In genomic region chr1:31548899-31549806, GRCh38 we compare ENCODE assay signal across 8 cellular contexts. TPM values are rescaled to one million over a fixed set of nuclear protein-coding genes. Genes with fewer than 3 reads are reported as not detected.
DNase-seq lines count a peak whose midpoint lies in the region; ATAC-seq and TF ChIP-seq lines count a peak whose summit lies in the region.

No MANE protein-coding gene starts in this region.

- in situ Hi-C loops in GM23248 (cut with MboI): loop anchor here (25.0 kb wide), 1 partner anchor 362 kb away; no protein-coding TSS in a partner anchor

- TF ChIP-seq CTCF in RWPE2 (IDR thresholded peaks at IDR 0.05; ENCODE audit: poor library complexity, severe bottlenecking) (peak; percentile 95), neutrophil (IDR thresholded peaks at IDR 0.05) (peak; percentile 92)

- H4K20me1 ChIP-seq in GM23248 (ENCODE audit: insufficient read depth): no peaks in the 10 kb centered on the region

- H3K27me3 ChIP-seq in GM23248 (replicated peaks; ENCODE audit: insufficient read depth) (no peaks in the 10 kb centered on the region), RWPE2 (ENCODE audit: insufficient read depth, poor library complexity, severe bottlenecking) (no peaks in the 10 kb centered on the region), neutrophil (peaks cover 17% of the 10 kb centered on the region)

- H3K9me3 ChIP-seq in GM23248 (ENCODE audit: low read depth) (no peaks in the 10 kb centered on the region), RWPE2 (ENCODE audit: severe bottlenecking) (no peaks in the 10 kb centered on the region), neutrophil (no peaks in the 10 kb centered on the region)

- ATAC-seq in RWPE2 (ENCODE audit: low read depth): peak; percentile 92

- H3F3A ChIP-seq in GM23248 (ENCODE audit: insufficient read depth): peaks cover 22% of the 10 kb centered on the region

- peaks cover 13% of the 10 kb centered on the region for H3K4me1 ChIP-seq in GM23248 (ENCODE audit: insufficient read depth)
- H3K4me1 ChIP-seq in RWPE2 (ENCODE audit: insufficient read depth, poor library complexity, severe bottlenecking): peaks cover 17% of the 10 kb centered on the region
- peaks cover 9 to 11% of the 10 kb centered on the region in 2 experiments for H3K4me1 ChIP-seq in neutrophil (ENCODE audit: control insufficient read depth in 1 of 2, insufficient read depth in 1 of 2, low read depth in 1 of 2, low read length in 1 of 2)

- H3K27ac ChIP-seq in GM23248: peak overlapping the region; percentile 6
- peak overlapping the region; percentile 62 for H3K27ac ChIP-seq in RWPE2 (ENCODE audit: poor library complexity, severe bottlenecking)
- no peak overlapping the region for H3K27ac ChIP-seq in neutrophil

- WGBS in GM23248 (ENCODE audit: low coverage in 1 of 2, low lambda C conversion rate in 2 of 2, missing lambda C conversion rate in 2 of 2), 2 experiments: 0 to 1% methylated on average over 23 to 24 of the region's 24 CpGs

- peak overlapping the region; percentile 78 for H2AFZ ChIP-seq in GM23248

- DNase-seq in DMS79 treated with DMSO at 0.1 percent for 48 hours (lab: John Stamatoyannopoulos, UW) (peak; percentile 95), GM23248 (peak; percentile 85), LoVo (ENCODE audit: low spot score) (peak; percentile 92), RWPE2 (ENCODE audit: low spot score) (no peak), foreskin melanocyte (peak; percentile 82), superior temporal gyrus (ENCODE audit: extremely low spot score) (peak; percentile 97)
- DNase-seq in activated effector memory CD4-positive, alpha-beta T cell treated with Interleukin-2 at 50 U/mL for 16 hours: peak; percentile 75

- no peaks in the 10 kb centered on the region for H3K36me3 ChIP-seq in GM23248 (ENCODE audit: low read depth)
- no peaks in the 10 kb centered on the region for H3K36me3 ChIP-seq in RWPE2 (ENCODE audit: low read depth)
- H3K36me3 ChIP-seq in neutrophil: no peaks in the 10 kb centered on the region

- no peaks in the 10 kb centered on the region for H3K79me2 ChIP-seq in GM23248 (ENCODE audit: insufficient read depth)

- H3K4me2 ChIP-seq in GM23248 (ENCODE audit: unreplicated experiment): peak overlapping the region; percentile 87

- H3K4me3 ChIP-seq in GM23248: peak overlapping the region; percentile 66
- peak overlapping the region; percentile 1 for H3K4me3 ChIP-seq in RWPE2 (ENCODE audit: severe bottlenecking)
- H3K4me3 ChIP-seq in neutrophil (ENCODE audit: low read depth in 1 of 2, low read length in 1 of 2): no peak overlapping the region

- H3K9me2 ChIP-seq in GM23248 (ENCODE audit: insufficient read depth): no peaks in the 10 kb centered on the region

- peak overlapping the region; percentile 26 for H3K9ac ChIP-seq in GM23248

RNA-seq across cellular contexts. Expression of gene TINAGL1, which starts 27.2 kb away (rescaled TPM):
- total RNA-seq in GM23248 (2014; rRNA removed; shearing (Covaris generic)): 3.5 and 4.7 TPM in 2 replicates
- 1.1 and 1.4 TPM in 2 replicates for polyA plus RNA-seq in GM23248 (2016; fragmentation: Nextera tagmentation; extraction: Ambion mirVana)

Comparison
In these comparisons a context has a peak if more than half of its experiments do, and no peak if none do; other contexts are left out.
1. H3K4me3 ChIP-seq: peak in GM23248 (single experiment) and RWPE2 (single experiment); none in neutrophil (0 of 2).